1 cellular context compared by ENCODE assay signal in the genomic region with DNA sequence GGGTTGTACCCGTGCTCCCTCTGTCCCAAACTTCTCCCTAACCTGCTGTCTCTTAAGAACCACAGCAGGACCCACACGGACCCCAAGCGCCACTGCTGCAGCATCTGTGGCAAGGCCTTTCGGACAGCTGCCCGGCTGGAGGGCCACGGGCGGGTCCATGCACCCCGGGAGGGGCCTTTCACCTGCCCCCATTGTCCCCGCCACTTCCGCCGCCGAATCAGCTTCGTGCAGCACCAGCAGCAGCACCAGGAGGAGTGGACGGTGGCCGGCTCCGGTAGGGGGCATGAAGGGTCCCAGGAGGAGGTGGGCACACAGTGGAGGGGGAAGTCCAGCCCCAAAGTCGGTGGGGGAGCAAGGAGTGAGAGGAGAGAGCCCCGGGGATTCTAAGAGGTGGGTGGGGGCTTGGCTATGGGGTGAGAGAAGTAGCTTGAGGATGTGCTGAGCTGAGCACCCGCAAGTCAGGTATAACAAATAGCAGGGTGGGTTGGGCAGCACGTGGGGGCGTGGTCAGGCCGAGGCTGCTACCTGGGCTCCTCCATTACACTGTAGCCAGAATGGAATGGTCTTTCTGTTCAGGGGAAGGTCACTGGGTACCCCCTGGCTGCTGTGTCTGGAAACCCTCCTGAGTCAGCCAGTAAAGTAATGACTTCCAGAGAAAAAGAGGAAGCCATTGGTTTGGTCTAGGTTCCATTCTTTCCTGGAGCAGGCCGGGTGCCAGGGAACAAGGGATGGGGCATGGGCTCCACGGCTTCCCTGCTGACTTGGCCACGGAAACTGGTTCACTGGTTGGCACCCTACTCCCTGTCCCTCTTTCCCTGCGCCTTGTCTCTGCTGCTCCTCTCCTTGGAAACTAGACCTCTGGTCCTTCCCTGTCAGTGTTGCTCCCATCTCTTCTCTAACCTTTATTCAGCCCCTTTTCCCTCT.
TF ChIP-seq lines count a peak whose summit lies in the region.

No MANE protein-coding gene starts in this region.

TF ChIP-seq in HCT116, 20 proteins besides CTCF, POLR2A, EP300 and RAD21 (continued from another document):
- TF ChIP-seq, protein P1, sequence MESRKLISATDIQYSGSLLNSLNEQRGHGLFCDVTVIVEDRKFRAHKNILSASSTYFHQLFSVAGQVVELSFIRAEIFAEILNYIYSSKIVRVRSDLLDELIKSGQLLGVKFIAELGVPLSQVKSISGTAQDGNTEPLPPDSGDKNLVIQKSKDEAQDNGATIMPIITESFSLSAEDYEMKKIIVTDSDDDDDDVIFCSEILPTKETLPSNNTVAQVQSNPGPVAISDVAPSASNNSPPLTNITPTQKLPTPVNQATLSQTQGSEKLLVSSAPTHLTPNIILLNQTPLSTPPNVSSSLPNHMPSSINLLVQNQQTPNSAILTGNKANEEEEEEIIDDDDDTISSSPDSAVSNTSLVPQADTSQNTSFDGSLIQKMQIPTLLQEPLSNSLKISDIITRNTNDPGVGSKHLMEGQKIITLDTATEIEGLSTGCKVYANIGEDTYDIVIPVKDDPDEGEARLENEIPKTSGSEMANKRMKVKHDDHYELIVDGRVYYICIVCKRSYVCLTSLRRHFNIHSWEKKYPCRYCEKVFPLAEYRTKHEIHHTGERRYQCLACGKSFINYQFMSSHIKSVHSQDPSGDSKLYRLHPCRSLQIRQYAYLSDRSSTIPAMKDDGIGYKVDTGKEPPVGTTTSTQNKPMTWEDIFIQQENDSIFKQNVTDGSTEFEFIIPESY (IDR thresholded peaks at IDR 0.05; ENCODE audit: extremely low read depth, insufficient replicate concordance, low read length): no peak
TF ChIP-seq in HCT116: peak in this region for 1.
